26 cellular contexts compared by ENCODE assay signal in genomic region chr2:159758239-159758638, GRCh38. TPM values are rescaled to one million over a fixed set of nuclear protein-coding genes. Genes with fewer than 3 reads are reported as not detected.
A peak's percentile ranks its signal among the peaks of the same experiment; 100 is the strongest.
DNase-seq lines count a peak whose midpoint lies in the region; ATAC-seq and TF ChIP-seq lines count a peak whose summit lies in the region.
"Had no signal": no experiment of that assay in that cellular context is flagged by ENCODE, and none has a peak within 500 bp of the region (broad histone marks: within the 10 kb centered on the region; RNA-seq: fewer than 3 reads in every experiment).

No MANE protein-coding gene starts in this region.

- peak overlapping the region; percentile 71 for H3K27ac Mint-ChIP-seq in activated T-cell treated with anti-CD3 and anti-CD28 coated beads, Interleukin-2, amount 50 U/mL, for 72 hours
- H3K27ac Mint-ChIP-seq in activated naive CD4-positive, alpha-beta T cell treated with anti-CD3 and anti-CD28 coated beads, Interleukin-2, amount 10 ng/mL, durations not matched to agents 7 days and 5 days: no peak overlapping the region
- H3K27ac Mint-ChIP-seq: WTC11 had no signal

- TF ChIP-seq POLR2A in stomach (IDR thresholded peaks at IDR 0.05): no peak

- DNase-seq in activated T-cell treated with anti-CD3 and anti-CD28 coated beads, Interleukin-2, amount 50 U/mL, for 72 hours: no peak
- no peak for DNase-seq in activated T-cell treated with anti-CD3 and anti-CD28 coated beads, Interleukin-2, amount 50 U/mL, for 48 hours
- DNase-seq in fibroblast of pulmonary artery (ENCODE audit: low read depth) (peak; percentile 33), stomach (no peak), pons (ENCODE audit: low spot score) (no peak), NCI-H2081 treated with DMSO at 0.1 percent for 48 hours (lab: John Stamatoyannopoulos, UW) (no peak)
- DNase-seq in activated naive CD4-positive, alpha-beta T cell treated with anti-CD3 and anti-CD28 coated beads, Interleukin-2, amount 10 ng/mL, durations not matched to agents 7 days and 5 days: no peak
- DNase-seq: activated CD4-positive, alpha-beta memory T cell treated with anti-CD3 and anti-CD28 coated beads for 36 hours; activated naive CD4-positive, alpha-beta T cell treated with Interleukin-2 at 50 U/mL for 16 hours; anterior cingulate cortex; head of caudate nucleus; NCI-H1105 treated with DMSO at 0.1 percent for 48 hours; NCI-H2081; NCI-H345; occipital lobe; retina; small intestine; T-helper 9 cell had no signal

- H3K9me3 Mint-ChIP-seq in activated T-cell treated with anti-CD3 and anti-CD28 coated beads, Interleukin-2, amount 50 U/mL, for 72 hours: no peaks in the 10 kb centered on the region
- no peaks in the 10 kb centered on the region for H3K9me3 Mint-ChIP-seq in activated naive CD4-positive, alpha-beta T cell treated with anti-CD3 and anti-CD28 coated beads, Interleukin-2, amount 10 ng/mL, durations not matched to agents 7 days and 5 days
- H3K9me3 Mint-ChIP-seq: activated CD4-positive, alpha-beta memory T cell treated with anti-CD3 and anti-CD28 coated beads for 36 hours; WTC11 had no signal

- CTCF ChIA-PET in activated naive CD4-positive, alpha-beta T cell treated with anti-CD3 and anti-CD28 coated beads, Interleukin-2, amount 10 ng/mL, durations not matched to agents 7 days and 5 days (lab: Charles Lee): no interaction called here

- H3K4me3 ChIP-seq in fibroblast of pulmonary artery (replicated peaks; ENCODE audit: low read depth, low read length) (no peak overlapping the region), stomach (no peak overlapping the region)
- H3K4me3 ChIP-seq: suprapubic skin, vagina had no signal

- no peak for ATAC-seq in activated T-cell treated with anti-CD3 and anti-CD28 coated beads, Interleukin-2, amount 50 U/mL, for 72 hours (replicated peaks in 1 of 2)
- ATAC-seq: HCT116, HepG2, WTC11 had no signal

- no peaks in the 10 kb centered on the region for H3K27me3 ChIP-seq in stomach
- H3K27me3 ChIP-seq: suprapubic skin, vagina had no signal

- peaks cover 5 to 27% of the 10 kb centered on the region in 2 donors for H3K36me3 Mint-ChIP-seq in activated T-cell treated with anti-CD3 and anti-CD28 coated beads, Interleukin-2, amount 50 U/mL, for 72 hours (ENCODE audit: insufficient read depth in 2 of 2)
- H3K36me3 Mint-ChIP-seq in activated naive CD4-positive, alpha-beta T cell treated with anti-CD3 and anti-CD28 coated beads, Interleukin-2, amount 10 ng/mL, durations not matched to agents 7 days and 5 days: peaks cover 34% of the 10 kb centered on the region

- no peaks in the 10 kb centered on the region for H3K9me3 ChIP-seq in stomach
- H3K9me3 ChIP-seq: suprapubic skin, vagina had no signal

- peak overlapping the region; percentile 29; the same call in 1 of the 2 replicates for H3K27ac ChIP-seq in VCaP
- H3K27ac ChIP-seq in stomach: peak overlapping the region in 3 of 5 donors; percentile 3 to 6 (median 4)
- H3K27ac ChIP-seq: HL-60, suprapubic skin, vagina had no signal

- H3K4me1 ChIP-seq in stomach: peaks cover 3 to 96% (median 34%) of the 10 kb centered on the region in 4 donors

- H3K4me3 Mint-ChIP-seq in activated T-cell treated with anti-CD3 and anti-CD28 coated beads, Interleukin-2, amount 50 U/mL, for 72 hours: no peak overlapping the region
- no peak overlapping the region for H3K4me3 Mint-ChIP-seq in activated naive CD4-positive, alpha-beta T cell treated with anti-CD3 and anti-CD28 coated beads, Interleukin-2, amount 10 ng/mL, durations not matched to agents 7 days and 5 days
- H3K4me3 Mint-ChIP-seq: activated CD4-positive, alpha-beta memory T cell treated with anti-CD3 and anti-CD28 coated beads for 36 hours; WTC11 had no signal

- no peak for TF ChIP-seq EP300 in stomach (IDR thresholded peaks at IDR 0.05)

- H3K4me1 Mint-ChIP-seq in activated T-cell treated with anti-CD3 and anti-CD28 coated beads, Interleukin-2, amount 50 U/mL, for 72 hours (ENCODE audit: low read depth): no peaks in the 10 kb centered on the region
- H3K4me1 Mint-ChIP-seq in activated naive CD4-positive, alpha-beta T cell treated with anti-CD3 and anti-CD28 coated beads, Interleukin-2, amount 10 ng/mL, durations not matched to agents 7 days and 5 days: peaks cover 2% of the 10 kb centered on the region
- H3K4me1 Mint-ChIP-seq: WTC11 had no signal

- intact Hi-C loops in stomach (cut with DNase I; ENCODE audit: low total_unique reads): no loop called here

- no peaks in the 10 kb centered on the region for H3K27me3 Mint-ChIP-seq in activated T-cell treated with anti-CD3 and anti-CD28 coated beads, Interleukin-2, amount 50 U/mL, for 72 hours (ENCODE audit: low read depth)
- H3K27me3 Mint-ChIP-seq in activated naive CD4-positive, alpha-beta T cell treated with anti-CD3 and anti-CD28 coated beads, Interleukin-2, amount 10 ng/mL, durations not matched to agents 7 days and 5 days: no peaks in the 10 kb centered on the region
- H3K27me3 Mint-ChIP-seq: activated CD4-positive, alpha-beta memory T cell treated with anti-CD3 and anti-CD28 coated beads for 36 hours had no signal

- TF ChIP-seq CTCF in VCaP (conservative IDR thresholded peaks at IDR 0.05) (no peak), fibroblast of pulmonary artery (IDR thresholded peaks at IDR 0.05; ENCODE audit: low read length, missing control alignments) (no peak), stomach (IDR thresholded peaks at IDR 0.05) (no peak)

- 64 to 81% (median 75%) methylated on average over 1 of the region's 1 CpG for WGBS in stomach, 5 donors

- H3K36me3 ChIP-seq in stomach: peaks cover 4 to 87% (median 74%) of the 10 kb centered on the region in 4 donors

RNA-seq across cellular contexts. Expression of gene CD302, which starts 39.8 kb away (rescaled TPM):
- total RNA-seq in activated T-cell treated with anti-CD3 and anti-CD28 coated beads, Interleukin-2, amount 50 U/mL, for 72 hours: under 1 TPM; 0.72 to 0.88 TPM
- 10 to 100 TPM in 4 of 5 donors, 1 to 10 TPM in 1; 4.6 to 60.6 (median 29.2) TPM for total RNA-seq in stomach
- polyA plus RNA-seq in stomach: 10 to 100 TPM in 2 of 3 donors, 1 to 10 TPM in 1; 8.5 to 28.3 (median 18.3) TPM
- total RNA-seq: OCI-LY7 had no signal

RNA-seq across cellular contexts. Expression of gene MARCHF7, which starts 45.9 kb away (rescaled TPM):
- 100 to 1,000 TPM in 1 of 2 donors, 10 to 100 TPM in 1; 91.4 to 104 TPM for total RNA-seq in activated T-cell treated with anti-CD3 and anti-CD28 coated beads, Interleukin-2, amount 50 U/mL, for 72 hours
- total RNA-seq in stomach: 100 to 1,000 TPM in 1 of 5 donors, 10 to 100 TPM in 3, 1 to 10 TPM in 1; 4.9 to 150 (median 65.2) TPM
- 10 to 100 TPM; 17.9 to 25.8 (median 21.3) TPM for polyA plus RNA-seq in stomach
